8 cellular contexts compared by ENCODE assay signal in the genomic region with DNA sequence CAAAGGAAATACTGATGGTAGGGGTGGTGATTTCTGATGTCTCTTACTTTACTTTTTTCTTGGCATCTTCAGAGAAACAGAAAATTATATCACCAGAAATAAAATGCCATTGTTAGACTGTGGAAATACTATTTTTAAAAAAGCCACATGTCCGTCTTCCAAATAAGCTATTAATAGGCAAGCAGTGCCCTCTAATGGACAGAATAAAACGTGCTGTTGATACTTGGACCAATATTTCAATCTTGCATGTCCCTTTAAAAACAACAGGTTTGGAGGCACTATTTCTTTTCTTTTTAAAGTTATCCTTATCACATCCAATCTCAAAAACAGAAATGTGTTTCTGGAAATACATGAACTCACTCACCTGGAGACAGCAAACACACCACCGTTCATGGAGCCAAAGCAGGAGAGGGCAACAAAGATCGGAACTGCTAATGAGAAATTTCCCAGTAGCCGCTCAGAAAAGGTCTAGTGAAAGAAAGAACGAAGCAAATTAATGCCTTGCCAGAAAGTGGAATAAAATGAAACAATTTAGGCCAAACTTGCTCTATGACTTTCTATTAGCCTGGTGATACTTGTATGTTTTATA. TPM values are rescaled to one million over a fixed set of nuclear protein-coding genes. Genes with fewer than 3 reads are reported as not detected.
A peak's percentile ranks its signal among the peaks of the same experiment; 100 is the strongest.
DNase-seq lines count a peak whose midpoint lies in the region; ATAC-seq and TF ChIP-seq lines count a peak whose summit lies in the region.

No MANE protein-coding gene starts in this region.

- H3K36me3 ChIP-seq in HEK293 (ENCODE audit: control insufficient read depth in 2 of 2, insufficient read depth in 1 of 2, low read length in 2 of 2) (peaks cover 0 to 14% of the 10 kb centered on the region in 2 experiments; a peak in 1 of 3 replicates), right lobe of liver (no peaks in the 10 kb centered on the region)

- POLR2A ChIA-PET in GM10248 (lab: Yijun Ruan, JAX) (no interaction called here), HEK293 (lab: Yijun Ruan, JAX) (interaction anchor here (0.6 kb wide), 1 partner anchor 27 kb away, joined by 5 read pairs; no protein-coding TSS in a partner anchor)

- intact Hi-C loops in right lobe of liver (cut with DNase I), result loop anchor here in 1 of 2 donors (10.0 kb wide), 1 partner anchor 148 kb away; no protein-coding TSS in a partner anchor

- no peaks in the 10 kb centered on the region for H3K27me3 ChIP-seq in right lobe of liver

- peak; percentile 10 for DNase-seq in GM10248 (ENCODE audit: extremely low spot score)
- DNase-seq in NCI-H345 treated with DMSO at 0.1 percent for 48 hours (lab: John Stamatoyannopoulos, UW; ENCODE audit: unreplicated experiment), result peak; percentile 21
- DNase-seq in cerebellum (ENCODE audit: low spot score), result peak; percentile 6
- DNase-seq in right lobe of liver, result no peak
- no peak for DNase-seq in occipital lobe (lab: John Stamatoyannopoulos, UW)
- DNase-seq in activated gamma-delta T cell treated with Interleukin-2 at 50 U/mL for 16 hours, result no peak
- no peak for DNase-seq in activated T-cell treated with anti-CD3 and anti-CD28 coated beads for 4 hours

- no peak overlapping the region for H3K27ac ChIP-seq in HEK293 (ENCODE audit: extremely low read depth, low read depth, low read length)
- H3K27ac ChIP-seq in right lobe of liver, result no peak overlapping the region

- WGBS in right lobe of liver (ENCODE audit: insufficient coverage, low coverage, low lambda C conversion rate, missing lambda C conversion rate), result 46% methylated on average over 6 of the region's 6 CpGs

- TF ChIP-seq CTCF in GM10248 (IDR thresholded peaks at IDR 0.05; ENCODE audit: control extremely low read depth, extremely low read depth, low read depth, missing control alignments), result peak; percentile 65
- TF ChIP-seq CTCF in HEK293 (tag by site-specific recombination; IDR thresholded peaks at IDR 0.05), result no peak
- TF ChIP-seq CTCF in right lobe of liver (IDR thresholded peaks at IDR 0.05), result peak; percentile 69 to 75 (median 72)

- peak; percentile 73 to 86 (median 79) for ATAC-seq in right lobe of liver

- H3K4me1 ChIP-seq in HEK293 (ENCODE audit: control insufficient read depth, insufficient read depth, low read length) (no peaks in the 10 kb centered on the region), right lobe of liver (peaks cover 0 to 4% (median 0%) of the 10 kb centered on the region in 4 donors)

- CTCF ChIA-PET in GM10248 (lab: Yijun Ruan, JAX), result interaction anchor here (0.9 to 3.1 kb wide), 16 partner anchors 9 to 498 kb away, joined by 3 to 20 read pairs (median 4); no protein-coding TSS in a partner anchor
- CTCF ChIA-PET in HEK293 (lab: Yijun Ruan, JAX), result interaction anchor here (0.6 to 1.9 kb wide), 9 partner anchors 11 to 363 kb away, joined by 3 to 9 read pairs (median 3); no protein-coding TSS in a partner anchor

- H3K4me3 ChIP-seq in HEK293 (ENCODE audit: low read depth, low read length) (no peak overlapping the region), right lobe of liver (no peak overlapping the region)

- H3K9me3 ChIP-seq in HEK293 (ENCODE audit: control insufficient read depth, insufficient read depth, low read depth, low read length) (no peaks in the 10 kb centered on the region), right lobe of liver (no peaks in the 10 kb centered on the region)

- TF ChIP-seq POLR2A in right lobe of liver (IDR thresholded peaks at IDR 0.05), result no peak

TF ChIP-seq in HEK293, 187 proteins besides CTCF, POLR2A, EP300 and RAD21:
- TF ChIP-seq SCRT2 (tag by site-specific recombination; IDR thresholded peaks at IDR 0.05) (peak; percentile 48; the same call in 1 of the 2 replicates), ZNF654 (tag by site-specific recombination; IDR thresholded peaks at IDR 0.05; ENCODE audit: low read depth) (peak; percentile 55), KLF7 (tag by site-specific recombination; IDR thresholded peaks at IDR 0.05; ENCODE audit: borderline replicate concordance) (no peak), TRIM28 (IDR thresholded peaks at IDR 0.05; ENCODE audit: borderline replicate concordance, low read length) (no peak), ZNF366 (tag by site-specific recombination; conservative IDR thresholded peaks at IDR 0.05) (no peak), ZNF19 (tag by site-specific recombination; IDR thresholded peaks at IDR 0.05; ENCODE audit: low read depth) (no peak)

RNA-seq across cellular contexts. Expression of a gene that starts 59.2 kb away (rescaled TPM):
- total RNA-seq in cerebellum (30.0 TPM), right lobe of liver (1 to 10 TPM in 2 of 6 experiments, under 1 TPM in 3, not detected in 1; 0.02 to 1.8 (median 0.35) TPM), occipital lobe (30.9 TPM)

Comparison
In these comparisons a context has a peak if more than half of its experiments do, and no peak if none do; other contexts are left out.
1. DNase-seq: peak in GM10248 (single experiment), NCI-H345 treated with DMSO at 0.1 percent for 48 hours (single experiment) and cerebellum (single experiment); none in right lobe of liver (0 of 3), occipital lobe (single experiment), activated gamma-delta T cell treated with Interleukin-2 at 50 U/mL for 16 hours (single experiment) and activated T-cell treated with anti-CD3 and anti-CD28 coated beads for 4 hours (single experiment).
2. RNA of a gene that starts 59.2 kb away (total RNA-seq): 30.9 TPM in occipital lobe (single experiment) and 30.0 TPM in cerebellum (single experiment); 0.02 to 1.8 TPM in right lobe of liver; every median in the first group is over 10 times any median in the second.